30 cellular contexts compared by ENCODE assay signal in the genomic region with DNA sequence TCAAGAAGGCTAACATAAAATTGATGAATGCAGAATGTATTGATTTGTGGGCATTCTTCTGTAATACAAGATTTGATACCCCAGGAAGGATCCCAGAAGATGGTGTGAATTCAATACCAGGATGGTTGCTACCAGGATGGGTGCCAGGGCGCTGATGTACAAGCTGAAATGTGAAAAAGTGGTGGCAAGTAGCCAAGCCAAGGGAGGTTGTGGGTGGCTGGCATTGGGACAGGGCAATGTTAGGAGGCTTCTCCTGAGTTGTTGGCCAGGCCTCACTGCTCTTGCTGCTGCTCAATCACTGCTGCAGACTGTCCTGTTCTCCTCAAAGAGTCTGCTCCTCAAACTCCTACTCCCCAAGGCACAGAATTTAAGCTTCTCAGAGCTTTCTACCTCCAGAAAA.
"Had no signal": no experiment of that assay in that cellular context is flagged by ENCODE, and none has a peak within 500 bp of the region (broad histone marks: within the 10 kb centered on the region; RNA-seq: fewer than 3 reads in every experiment).

No MANE protein-coding gene starts in this region.

- H3K4me1 ChIP-seq: esophagus muscularis mucosa, heart left ventricle had no signal

- H3K27ac ChIP-seq: brain microvascular endothelial cell, esophagus muscularis mucosa, heart left ventricle, VCaP had no signal

- DNase-seq: activated CD4-positive, alpha-beta memory T cell treated with anti-CD3 and anti-CD28 coated beads, Interleukin-2, amount 10 ng/mL, durations not matched to agents 7 days and 5 days; activated CD4-positive, alpha-beta T cell treated with anti-CD3 and anti-CD28 coated beads for 1 hour; activated CD4-positive, alpha-beta T cell treated with anti-CD3 and anti-CD28 coated beads for 4 hours; activated CD4-positive, alpha-beta T cell treated with anti-CD3 and anti-CD28 coated beads, Interleukin-2, amount 10 ng/mL, durations not matched to agents 7 days and 5 days; activated CD4-positive, alpha-beta T cell treated with anti-CD3 and anti-CD28 coated beads, Interleukin-2, amount 50 U/mL, for 4 hours; activated CD8-positive, alpha-beta memory T cell treated with anti-CD3 and anti-CD28 coated beads, Interleukin-2, amount 50 U/mL, for 48 hours; activated effector memory CD4-positive, alpha-beta T cell treated with Interleukin-2 at 50 U/mL for 16 hours; activated gamma-delta T cell treated with Interleukin-2 at 50 U/mL for 16 hours; activated naive CD4-positive, alpha-beta T cell treated with anti-CD3 and anti-CD28 coated beads, Interleukin-2, amount 50 U/mL, for 16 hours; activated naive CD4-positive, alpha-beta T cell treated with Interleukin-2 at 50 U/mL for 16 hours; activated T-cell treated with anti-CD3 and anti-CD28 coated beads for 4 hours; activated T-cell treated with anti-CD3 and anti-CD28 coated beads, Interleukin-2, amount 50 U/mL, for 24 hours; activated T-cell treated with anti-CD3 and anti-CD28 coated beads, Interleukin-2, amount 50 U/mL, for 72 hours; amniotic stem cell; anterior cingulate cortex; brain microvascular endothelial cell; caudate nucleus; cortex of kidney; dermis blood vessel endothelial cell; effector CD4-positive, alpha-beta T cell; effector memory CD8-positive, alpha-beta T cell; erythroblast; foreskin fibroblast; glutamatergic neuron; heart left ventricle; T-helper 2 cell had no signal

- ATAC-seq: activated T-cell treated with anti-CD3 and anti-CD28 coated beads, Interleukin-2, amount 50 U/mL, for 72 hours; activated T-helper 17 cell treated with anti-CD3 and anti-CD28 coated beads, Interleukin-2, amount 50 U/mL, for 72 hours; effector memory CD8-positive, alpha-beta T cell; heart left ventricle; WTC11 had no signal

- H3K27me3 ChIP-seq: brain microvascular endothelial cell, esophagus muscularis mucosa, heart left ventricle had no signal

- H3K36me3 ChIP-seq: brain microvascular endothelial cell, esophagus muscularis mucosa, heart left ventricle had no signal

- H3K4me3 ChIP-seq: esophagus muscularis mucosa, heart left ventricle had no signal
